ENCODE assay signal across 32 cellular contexts in genomic region chr16:52592778-52593177, GRCh38. TPM values are rescaled to one million over a fixed set of nuclear protein-coding genes. Genes with fewer than 3 reads are reported as not detected.
"Had no signal": no experiment of that assay in that cellular context is flagged by ENCODE, and none has a peak within 500 bp of the region (broad histone marks: within the 10 kb centered on the region; RNA-seq: fewer than 3 reads in every experiment).

No MANE protein-coding gene starts in this region.

- H3K27me3 ChIP-seq: ascending aorta, MG63 had no signal

- DNase-seq: activated CD4-positive, alpha-beta T cell treated with anti-CD3 and anti-CD28 coated beads, Interleukin-2, amount 10 ng/mL, durations not matched to agents 24 days and 14 days; activated CD4-positive, alpha-beta T cell treated with anti-CD3 and anti-CD28 coated beads, Interleukin-2, amount 50 U/mL, for 4 hours; activated CD8-positive, alpha-beta T cell treated with anti-CD3 and anti-CD28 coated beads for 36 hours; activated gamma-delta T cell; activated naive CD4-positive, alpha-beta T cell treated with Interleukin-2 at 50 U/mL for 16 hours; activated naive CD8-positive, alpha-beta T cell treated with anti-CD3 and anti-CD28 coated beads, Interleukin-2, amount 10 ng/mL, durations not matched to agents 7 days and 5 days; activated T-cell treated with anti-CD3 and anti-CD28 coated beads, Interleukin-2, amount 50 U/mL, for 1 hour; amygdala; Kasumi-1; MG63; NCI-H1048; NCI-H1105 treated with DMSO at 0.1 percent for 48 hours; NCI-H1436 treated with DMSO at 0.1 percent for 48 hours; NCI-H1694 treated with DMSO at 0.1 percent for 48 hours; NCI-H2029; NCI-H345; NCI-H526 treated with DMSO at 0.1 percent for 48 hours; NCI-H774; RPMI8226; SIG-M5; SW 1271; T-helper 1 cell; T1000 had no signal

- H3K4me1 ChIP-seq: ascending aorta had no signal

- H3K4me3 ChIP-seq: ascending aorta, cardiac muscle cell, MG63 had no signal

- H3K27ac ChIP-seq: ascending aorta, cardiac muscle cell had no signal

- H3K9me3 ChIP-seq: ascending aorta, MG63 had no signal

- H3K36me3 ChIP-seq: ascending aorta, cardiac muscle cell, MG63 had no signal

- ATAC-seq: activated CD8-positive, alpha-beta T cell treated with anti-CD3 and anti-CD28 coated beads for 36 hours; Panc1 had no signal

RNA-seq across cellular contexts. Expression of gene TOX3, which starts 45.8 kb away (rescaled TPM):
- total RNA-seq: activated CD4-positive, alpha-beta T cell treated with anti-CD3 and anti-CD28 coated beads, Interleukin-2, amount 10 ng/mL, durations not matched to agents 24 days and 14 days; activated CD8-positive, alpha-beta memory T cell treated with anti-CD3 and anti-CD28 coated beads for 36 hours; activated CD8-positive, alpha-beta T cell treated with anti-CD3 and anti-CD28 coated beads for 36 hours; activated naive CD8-positive, alpha-beta T cell treated with anti-CD3 and anti-CD28 coated beads, Interleukin-2, amount 10 ng/mL, durations not matched to agents 7 days and 5 days; activated T-helper 2 cell treated with anti-CD3 and anti-CD28 coated beads, Interferon-gamma antibody, Interleukin-2, Interleukin-4, amounts not matched to agents 10 μg/mL and 5 μg/mL and 100 μg/mL, durations not matched to agents 14 hours and 24 hours and 36 hours; ascending aorta; chondrocyte; NCI-H460; SK-MEL-5; T-helper 2 cell treated with Interferon-gamma antibody and Interleukin-4, amounts not matched to agents 100 ng/mL and 5 ng/mL, for 36 hours had no signal
